Comparison of ENCODE assay signal across 12 cellular contexts in the genomic region with DNA sequence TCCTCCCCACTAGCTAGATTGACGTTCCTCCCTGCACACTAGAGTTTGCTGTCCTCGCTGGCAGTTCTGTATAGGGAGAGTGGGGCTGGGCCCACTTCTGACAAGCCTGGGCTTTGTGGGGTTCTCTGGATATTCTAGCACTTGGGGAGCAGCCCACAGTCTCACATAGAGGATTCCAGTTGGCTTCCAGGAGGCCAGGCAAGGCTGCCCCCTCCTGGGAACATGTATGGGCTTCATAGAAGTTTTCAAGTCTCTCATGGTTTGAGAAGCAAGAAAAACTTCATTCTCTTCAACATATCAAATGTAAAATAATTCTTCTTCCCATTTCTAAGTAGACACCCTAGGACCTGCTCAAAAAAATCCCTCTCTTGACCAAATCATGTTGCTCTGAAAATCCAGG.
DNase-seq lines count a peak whose midpoint lies in the region; ATAC-seq and TF ChIP-seq lines count a peak whose summit lies in the region.
"Had no signal": no experiment of that assay in that cellular context is flagged by ENCODE, and none has a peak within 500 bp of the region (broad histone marks: within the 10 kb centered on the region; RNA-seq: fewer than 3 reads in every experiment).

No MANE protein-coding gene starts in this region.

- intact Hi-C loops in left ventricle myocardium inferior (cut with micrococcal nuclease): loop anchor here (10.0 kb wide), 1 partner anchor 45 kb away; no protein-coding TSS in a partner anchor

- no peaks in the 10 kb centered on the region for H3K36me3 ChIP-seq in left ventricle myocardium inferior

- no peaks in the 10 kb centered on the region for H3K27me3 ChIP-seq in left ventricle myocardium inferior (ENCODE audit: low read depth)

- H3K9me3 Mint-ChIP-seq in WTC11: no peaks in the 10 kb centered on the region
- H3K9me3 Mint-ChIP-seq: activated T-cell treated with anti-CD3 and anti-CD28 coated beads, Interleukin-2, amount 50 U/mL, for 24 hours; CD8-positive, alpha-beta T cell had no signal

- TF ChIP-seq CTCF in GM12865 (IDR thresholded peaks at IDR 0.05; ENCODE audit: insufficient read depth, low read depth, low read length, missing control alignments): peak; percentile 7
- TF ChIP-seq CTCF in WTC11 (IDR thresholded peaks at IDR 0.05): no peak
- peak; percentile 41 for TF ChIP-seq CTCF in left ventricle myocardium inferior (IDR thresholded peaks at IDR 0.05; ENCODE audit: borderline replicate concordance)

- H3K27ac ChIP-seq in left ventricle myocardium inferior (replicated peaks): no peak overlapping the region

- CTCF ChIA-PET in WTC11 (lab: Charles Lee): interaction anchor here (0.6 to 1.8 kb wide), 11 partner anchors 9 to 243 kb away, joined by 3 to 12 read pairs (median 5); no protein-coding TSS in a partner anchor

- peaks cover 8% of the 10 kb centered on the region; the same call in 1 of the 2 replicates for H3K36me3 Mint-ChIP-seq in WTC11
- H3K36me3 Mint-ChIP-seq: CD8-positive, alpha-beta T cell; naive thymus-derived CD4-positive, alpha-beta T cell had no signal

- H3K4me1 Mint-ChIP-seq in WTC11: peaks cover 79% of the 10 kb centered on the region
- H3K4me1 Mint-ChIP-seq: naive thymus-derived CD4-positive, alpha-beta T cell had no signal

- POLR2A ChIA-PET in WTC11 (lab: Charles Lee): no interaction called here

- 0 out of 2 replicates have a peak overlapping the region, but pooled peaks have one; percentile 15 for H3K27ac Mint-ChIP-seq in WTC11
- H3K27ac Mint-ChIP-seq: activated T-cell treated with anti-CD3 and anti-CD28 coated beads, Interleukin-2, amount 50 U/mL, for 24 hours; CD8-positive, alpha-beta T cell; naive thymus-derived CD4-positive, alpha-beta T cell had no signal

- no peaks in the 10 kb centered on the region; the same call in 1 of the 2 replicates for H3K27me3 Mint-ChIP-seq in WTC11 (ENCODE audit: low read depth)

- DNase-seq in AG08395 (ENCODE audit: low spot score) (peak; percentile 20), GM12865 (ENCODE audit: low read depth) (no peak), WTC11 (ENCODE audit: low spot score) (peak; percentile 27), left ventricle myocardium inferior (no peak), DMS114 treated with DMSO at 0.1 percent for 48 hours (lab: John Stamatoyannopoulos, UW; ENCODE audit: unreplicated experiment) (no peak), activated gamma-delta T cell treated with Interleukin-2 at 50 U/mL for 16 hours (no peak)
- DNase-seq in activated CD4-positive, alpha-beta T cell treated with anti-CD3 and anti-CD28 coated beads, Interleukin-2, amount 50 U/mL, for 4 hours: no peak
- DNase-seq: activated T-cell treated with anti-CD3 and anti-CD28 coated beads, Interleukin-2, amount 50 U/mL, for 24 hours; aorta; CD8-positive, alpha-beta T cell; naive thymus-derived CD4-positive, alpha-beta T cell had no signal

- H3K4me1 ChIP-seq in left ventricle myocardium inferior: peaks cover 59% of the 10 kb centered on the region

- H3K4me3 ChIP-seq in GM12865 (ENCODE audit: low read depth, low read length): no peak overlapping the region
- H3K4me3 ChIP-seq in left ventricle myocardium inferior: no peak overlapping the region

- ATAC-seq in WTC11 (no peak; the same call in 1 of the 2 replicates), GM21619 (IDR thresholded peaks at IDR 0.05; ENCODE audit: unreplicated experiment) (no peak)
- ATAC-seq: CD8-positive, alpha-beta T cell; naive thymus-derived CD4-positive, alpha-beta T cell had no signal

- no peak overlapping the region for H3K4me3 Mint-ChIP-seq in WTC11
- H3K4me3 Mint-ChIP-seq: activated T-cell treated with anti-CD3 and anti-CD28 coated beads, Interleukin-2, amount 50 U/mL, for 24 hours; CD8-positive, alpha-beta T cell; naive thymus-derived CD4-positive, alpha-beta T cell had no signal

- no peaks in the 10 kb centered on the region for H3K9me3 ChIP-seq in left ventricle myocardium inferior (replicated peaks)

TF ChIP-seq in WTC11, 78 proteins besides CTCF, POLR2A, EP300 and RAD21 (continues in another document):
- TF ChIP-seq NR2C2 (CRISPR knock-in tag; IDR thresholded peaks at IDR 0.05): no peak
- TF ChIP-seq TCF7 (CRISPR knock-in tag; IDR thresholded peaks at IDR 0.05; ENCODE audit: low read depth): no peak
- TF ChIP-seq ZNF121 (CRISPR knock-in tag; IDR thresholded peaks at IDR 0.05): no peak
- no peak for TF ChIP-seq SP1 (CRISPR knock-in tag; conservative IDR thresholded peaks at IDR 0.05)
- TF ChIP-seq, protein P1, sequence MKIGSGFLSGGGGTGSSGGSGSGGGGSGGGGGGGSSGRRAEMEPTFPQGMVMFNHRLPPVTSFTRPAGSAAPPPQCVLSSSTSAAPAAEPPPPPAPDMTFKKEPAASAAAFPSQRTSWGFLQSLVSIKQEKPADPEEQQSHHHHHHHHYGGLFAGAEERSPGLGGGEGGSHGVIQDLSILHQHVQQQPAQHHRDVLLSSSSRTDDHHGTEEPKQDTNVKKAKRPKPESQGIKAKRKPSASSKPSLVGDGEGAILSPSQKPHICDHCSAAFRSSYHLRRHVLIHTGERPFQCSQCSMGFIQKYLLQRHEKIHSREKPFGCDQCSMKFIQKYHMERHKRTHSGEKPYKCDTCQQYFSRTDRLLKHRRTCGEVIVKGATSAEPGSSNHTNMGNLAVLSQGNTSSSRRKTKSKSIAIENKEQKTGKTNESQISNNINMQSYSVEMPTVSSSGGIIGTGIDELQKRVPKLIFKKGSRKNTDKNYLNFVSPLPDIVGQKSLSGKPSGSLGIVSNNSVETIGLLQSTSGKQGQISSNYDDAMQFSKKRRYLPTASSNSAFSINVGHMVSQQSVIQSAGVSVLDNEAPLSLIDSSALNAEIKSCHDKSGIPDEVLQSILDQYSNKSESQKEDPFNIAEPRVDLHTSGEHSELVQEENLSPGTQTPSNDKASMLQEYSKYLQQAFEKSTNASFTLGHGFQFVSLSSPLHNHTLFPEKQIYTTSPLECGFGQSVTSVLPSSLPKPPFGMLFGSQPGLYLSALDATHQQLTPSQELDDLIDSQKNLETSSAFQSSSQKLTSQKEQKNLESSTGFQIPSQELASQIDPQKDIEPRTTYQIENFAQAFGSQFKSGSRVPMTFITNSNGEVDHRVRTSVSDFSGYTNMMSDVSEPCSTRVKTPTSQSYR (CRISPR knock-in tag; IDR thresholded peaks at IDR 0.05): no peak
- TF ChIP-seq, protein P2, sequence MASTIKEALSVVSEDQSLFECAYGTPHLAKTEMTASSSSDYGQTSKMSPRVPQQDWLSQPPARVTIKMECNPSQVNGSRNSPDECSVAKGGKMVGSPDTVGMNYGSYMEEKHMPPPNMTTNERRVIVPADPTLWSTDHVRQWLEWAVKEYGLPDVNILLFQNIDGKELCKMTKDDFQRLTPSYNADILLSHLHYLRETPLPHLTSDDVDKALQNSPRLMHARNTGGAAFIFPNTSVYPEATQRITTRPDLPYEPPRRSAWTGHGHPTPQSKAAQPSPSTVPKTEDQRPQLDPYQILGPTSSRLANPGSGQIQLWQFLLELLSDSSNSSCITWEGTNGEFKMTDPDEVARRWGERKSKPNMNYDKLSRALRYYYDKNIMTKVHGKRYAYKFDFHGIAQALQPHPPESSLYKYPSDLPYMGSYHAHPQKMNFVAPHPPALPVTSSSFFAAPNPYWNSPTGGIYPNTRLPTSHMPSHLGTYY (CRISPR knock-in tag; IDR thresholded peaks at IDR 0.05): no peak
- TF ChIP-seq TEAD1 (CRISPR knock-in tag; IDR thresholded peaks at IDR 0.05): no peak
- TF ChIP-seq NFATC4 (CRISPR knock-in tag; IDR thresholded peaks at IDR 0.05): no peak
- TF ChIP-seq, protein P3, sequence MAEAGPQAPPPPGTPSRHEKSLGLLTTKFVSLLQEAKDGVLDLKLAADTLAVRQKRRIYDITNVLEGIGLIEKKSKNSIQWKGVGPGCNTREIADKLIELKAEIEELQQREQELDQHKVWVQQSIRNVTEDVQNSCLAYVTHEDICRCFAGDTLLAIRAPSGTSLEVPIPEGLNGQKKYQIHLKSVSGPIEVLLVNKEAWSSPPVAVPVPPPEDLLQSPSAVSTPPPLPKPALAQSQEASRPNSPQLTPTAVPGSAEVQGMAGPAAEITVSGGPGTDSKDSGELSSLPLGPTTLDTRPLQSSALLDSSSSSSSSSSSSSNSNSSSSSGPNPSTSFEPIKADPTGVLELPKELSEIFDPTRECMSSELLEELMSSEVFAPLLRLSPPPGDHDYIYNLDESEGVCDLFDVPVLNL (CRISPR knock-in tag; IDR thresholded peaks at IDR 0.05; ENCODE audit: borderline replicate concordance, low read depth): no peak
- TF ChIP-seq, protein P4, sequence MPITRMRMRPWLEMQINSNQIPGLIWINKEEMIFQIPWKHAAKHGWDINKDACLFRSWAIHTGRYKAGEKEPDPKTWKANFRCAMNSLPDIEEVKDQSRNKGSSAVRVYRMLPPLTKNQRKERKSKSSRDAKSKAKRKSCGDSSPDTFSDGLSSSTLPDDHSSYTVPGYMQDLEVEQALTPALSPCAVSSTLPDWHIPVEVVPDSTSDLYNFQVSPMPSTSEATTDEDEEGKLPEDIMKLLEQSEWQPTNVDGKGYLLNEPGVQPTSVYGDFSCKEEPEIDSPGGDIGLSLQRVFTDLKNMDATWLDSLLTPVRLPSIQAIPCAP (CRISPR knock-in tag; IDR thresholded peaks at IDR 0.05): no peak
- TF ChIP-seq, protein P5, sequence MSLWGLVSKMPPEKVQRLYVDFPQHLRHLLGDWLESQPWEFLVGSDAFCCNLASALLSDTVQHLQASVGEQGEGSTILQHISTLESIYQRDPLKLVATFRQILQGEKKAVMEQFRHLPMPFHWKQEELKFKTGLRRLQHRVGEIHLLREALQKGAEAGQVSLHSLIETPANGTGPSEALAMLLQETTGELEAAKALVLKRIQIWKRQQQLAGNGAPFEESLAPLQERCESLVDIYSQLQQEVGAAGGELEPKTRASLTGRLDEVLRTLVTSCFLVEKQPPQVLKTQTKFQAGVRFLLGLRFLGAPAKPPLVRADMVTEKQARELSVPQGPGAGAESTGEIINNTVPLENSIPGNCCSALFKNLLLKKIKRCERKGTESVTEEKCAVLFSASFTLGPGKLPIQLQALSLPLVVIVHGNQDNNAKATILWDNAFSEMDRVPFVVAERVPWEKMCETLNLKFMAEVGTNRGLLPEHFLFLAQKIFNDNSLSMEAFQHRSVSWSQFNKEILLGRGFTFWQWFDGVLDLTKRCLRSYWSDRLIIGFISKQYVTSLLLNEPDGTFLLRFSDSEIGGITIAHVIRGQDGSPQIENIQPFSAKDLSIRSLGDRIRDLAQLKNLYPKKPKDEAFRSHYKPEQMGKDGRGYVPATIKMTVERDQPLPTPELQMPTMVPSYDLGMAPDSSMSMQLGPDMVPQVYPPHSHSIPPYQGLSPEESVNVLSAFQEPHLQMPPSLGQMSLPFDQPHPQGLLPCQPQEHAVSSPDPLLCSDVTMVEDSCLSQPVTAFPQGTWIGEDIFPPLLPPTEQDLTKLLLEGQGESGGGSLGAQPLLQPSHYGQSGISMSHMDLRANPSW (CRISPR knock-in tag; conservative IDR thresholded peaks at IDR 0.05; ENCODE audit: low read depth): no peak
- no peak for TF ChIP-seq ZNF416 (CRISPR knock-in tag; IDR thresholded peaks at IDR 0.05)
- TF ChIP-seq MYBL2 (CRISPR knock-in tag; IDR thresholded peaks at IDR 0.05): no peak

Comparison
In these comparisons a context has a peak if more than half of its experiments do, and no peak if none do; other contexts are left out.
1. DNase-seq: peak in AG08395 (single experiment) and WTC11 (single experiment); none in GM12865 (single experiment), left ventricle myocardium inferior (single experiment), activated CD4-positive, alpha-beta T cell treated with anti-CD3 and anti-CD28 coated beads, Interleukin-2, amount 50 U/mL, for 4 hours (0 of 2), DMS114 treated with DMSO at 0.1 percent for 48 hours (single experiment) and activated gamma-delta T cell treated with Interleukin-2 at 50 U/mL for 16 hours (single experiment).